In the genomic region with DNA sequence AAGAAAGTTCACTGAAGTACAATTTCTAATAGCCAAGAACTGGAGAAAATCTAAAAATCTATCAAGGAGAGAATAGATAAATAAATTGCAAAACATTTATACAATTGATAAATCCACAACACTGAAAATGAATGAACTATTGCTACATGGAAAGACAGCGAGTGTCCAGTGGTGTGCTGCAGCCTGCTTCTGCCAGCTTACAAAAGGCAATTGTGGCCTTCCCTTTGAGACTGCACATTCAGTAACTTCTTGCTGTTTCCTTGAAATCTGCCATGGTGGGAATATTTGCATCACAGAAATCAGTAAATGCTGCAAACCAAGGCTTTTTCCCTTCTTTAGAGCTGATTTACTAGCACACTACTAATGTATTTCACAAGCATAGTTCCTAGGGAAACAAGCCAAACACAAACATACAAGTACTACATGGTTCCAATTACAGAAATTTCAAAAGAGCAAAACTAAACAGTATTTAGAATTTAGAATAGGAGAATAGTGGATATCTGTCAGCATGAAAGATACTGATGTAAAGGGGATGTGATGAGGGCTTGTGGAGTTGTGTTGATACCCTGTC, we compare ENCODE assay signal across 25 cellular contexts.
"Had no signal": no experiment of that assay in that cellular context is flagged by ENCODE, and none has a peak within 500 bp of the region (broad histone marks: within the 10 kb centered on the region; RNA-seq: fewer than 3 reads in every experiment).

No MANE protein-coding gene starts in this region.

- H3K27me3 Mint-ChIP-seq: activated CD8-positive, alpha-beta T cell treated with anti-CD3 and anti-CD28 coated beads for 36 hours; activated naive CD8-positive, alpha-beta T cell treated with anti-CD3 and anti-CD28 coated beads, Interleukin-2, amount 50 U/mL, for 24 hours; activated T-cell treated with anti-CD3 and anti-CD28 coated beads, Interleukin-2, amount 50 U/mL, for 24 hours; memory B cell; naive thymus-derived CD8-positive, alpha-beta T cell; stimulated activated naive B cell treated with anti-CD40 and anti-IgM and Interleukin-4, amounts not matched to agents 10 μg/mL and 1 μg/mL and 100 μg/mL, for 72 hours had no signal

- H3K4me1 ChIP-seq: ascending aorta, esophagus squamous epithelium, parathyroid adenoma, sigmoid colon, spleen, tibial artery had no signal

- H3K27ac ChIP-seq: ascending aorta, esophagus squamous epithelium, parathyroid adenoma, sigmoid colon, spleen, tibial artery had no signal

- H3K4me1 Mint-ChIP-seq: activated naive CD8-positive, alpha-beta T cell treated with anti-CD3 and anti-CD28 coated beads, Interleukin-2, amount 50 U/mL, for 24 hours; memory B cell; naive thymus-derived CD8-positive, alpha-beta T cell; stimulated activated naive B cell treated with anti-CD40 and anti-IgM and Interleukin-4, amounts not matched to agents 10 μg/mL and 1 μg/mL and 100 μg/mL, for 72 hours had no signal

- H3K36me3 Mint-ChIP-seq: memory B cell; naive thymus-derived CD8-positive, alpha-beta T cell; stimulated activated naive B cell treated with anti-CD40 and anti-IgM and Interleukin-4, amounts not matched to agents 10 μg/mL and 1 μg/mL and 100 μg/mL, for 72 hours had no signal

- DNase-seq: activated CD4-positive, alpha-beta T cell treated with anti-CD3 and anti-CD28 coated beads for 48 hours; activated CD4-positive, CD25-positive, alpha-beta regulatory T cell; activated CD8-positive, alpha-beta T cell treated with anti-CD3 and anti-CD28 coated beads for 36 hours; activated naive CD4-positive, alpha-beta T cell treated with anti-CD3 and anti-CD28 coated beads for 36 hours; activated naive CD8-positive, alpha-beta T cell treated with anti-CD3 and anti-CD28 coated beads, Interleukin-2, amount 50 U/mL, for 24 hours; activated T-cell treated with anti-CD3 and anti-CD28 coated beads, Interleukin-2, amount 50 U/mL, for 24 hours; effector CD8-positive, alpha-beta T cell; esophagus squamous epithelium; foreskin fibroblast; glutamatergic neuron; kidney; left ventricle myocardium superior; naive thymus-derived CD8-positive, alpha-beta T cell; sigmoid colon; SK-N-SH; spleen; stimulated activated naive B cell treated with anti-CD40 and anti-IgM and Interleukin-4, amounts not matched to agents 10 μg/mL and 1 μg/mL and 100 μg/mL, for 72 hours; T-helper 1 cell; T-helper 9 cell; tibial artery had no signal

- FAIRE-seq: urothelium cell line had no signal

- H3K9me3 ChIP-seq: ascending aorta, esophagus squamous epithelium, sigmoid colon, SK-N-SH, spleen, tibial artery had no signal

- H3K27me3 ChIP-seq: ascending aorta, esophagus squamous epithelium, sigmoid colon, spleen, tibial artery had no signal

- ATAC-seq: activated CD8-positive, alpha-beta T cell treated with anti-CD3 and anti-CD28 coated beads for 36 hours; activated naive CD8-positive, alpha-beta T cell treated with anti-CD3 and anti-CD28 coated beads, Interleukin-2, amount 50 U/mL, for 24 hours; left ventricle myocardium superior; naive thymus-derived CD8-positive, alpha-beta T cell; stimulated activated naive B cell treated with anti-CD40 and anti-IgM and Interleukin-4, amounts not matched to agents 10 μg/mL and 1 μg/mL and 100 μg/mL, for 72 hours had no signal

- H3K9me3 Mint-ChIP-seq: activated CD8-positive, alpha-beta T cell treated with anti-CD3 and anti-CD28 coated beads for 36 hours; activated naive CD4-positive, alpha-beta T cell treated with anti-CD3 and anti-CD28 coated beads for 36 hours; activated naive CD8-positive, alpha-beta T cell treated with anti-CD3 and anti-CD28 coated beads, Interleukin-2, amount 50 U/mL, for 24 hours; activated T-cell treated with anti-CD3 and anti-CD28 coated beads, Interleukin-2, amount 50 U/mL, for 24 hours; activated T-helper 2 cell treated with anti-CD3 and anti-CD28 coated beads, Interferon-gamma antibody, Interleukin-2, Interleukin-4, amounts not matched to agents 10 μg/mL and 5 μg/mL and 100 μg/mL, durations not matched to agents 14 hours and 24 hours and 36 hours; memory B cell; stimulated activated naive B cell treated with anti-CD40 and anti-IgM and Interleukin-4, amounts not matched to agents 10 μg/mL and 1 μg/mL and 100 μg/mL, for 72 hours had no signal

- H3K4me3 Mint-ChIP-seq: activated CD8-positive, alpha-beta T cell treated with anti-CD3 and anti-CD28 coated beads for 36 hours; activated naive CD4-positive, alpha-beta T cell treated with anti-CD3 and anti-CD28 coated beads for 36 hours; activated naive CD8-positive, alpha-beta T cell treated with anti-CD3 and anti-CD28 coated beads, Interleukin-2, amount 50 U/mL, for 24 hours; activated T-cell treated with anti-CD3 and anti-CD28 coated beads, Interleukin-2, amount 50 U/mL, for 24 hours; memory B cell; naive thymus-derived CD8-positive, alpha-beta T cell; stimulated activated naive B cell treated with anti-CD40 and anti-IgM and Interleukin-4, amounts not matched to agents 10 μg/mL and 1 μg/mL and 100 μg/mL, for 72 hours had no signal

- H3K4me2 ChIP-seq: SK-N-SH had no signal

- H3K36me3 ChIP-seq: ascending aorta, esophagus squamous epithelium, sigmoid colon, spleen, tibial artery had no signal

- H3K27ac Mint-ChIP-seq: activated CD8-positive, alpha-beta T cell treated with anti-CD3 and anti-CD28 coated beads for 36 hours; activated naive CD4-positive, alpha-beta T cell treated with anti-CD3 and anti-CD28 coated beads for 36 hours; activated naive CD8-positive, alpha-beta T cell treated with anti-CD3 and anti-CD28 coated beads, Interleukin-2, amount 50 U/mL, for 24 hours; activated T-cell treated with anti-CD3 and anti-CD28 coated beads, Interleukin-2, amount 50 U/mL, for 24 hours; activated T-helper 2 cell treated with anti-CD3 and anti-CD28 coated beads, Interferon-gamma antibody, Interleukin-2, Interleukin-4, amounts not matched to agents 10 μg/mL and 5 μg/mL and 100 μg/mL, durations not matched to agents 14 hours and 24 hours and 36 hours; memory B cell; naive thymus-derived CD8-positive, alpha-beta T cell; stimulated activated naive B cell treated with anti-CD40 and anti-IgM and Interleukin-4, amounts not matched to agents 10 μg/mL and 1 μg/mL and 100 μg/mL, for 72 hours had no signal

- H3K4me3 ChIP-seq: ascending aorta, esophagus squamous epithelium, sigmoid colon, spleen, tibial artery had no signal
